In genomic region chr3:65042675-65043074, GRCh38 we compare ENCODE assay signal across 33 cellular contexts.
"Had no signal": no experiment of that assay in that cellular context is flagged by ENCODE, and none has a peak within 500 bp of the region (broad histone marks: within the 10 kb centered on the region; RNA-seq: fewer than 3 reads in every experiment).

No MANE protein-coding gene starts in this region.

- H3K27me3 Mint-ChIP-seq: activated B cell treated with CpG ODN at 0.5 μM for 24 hours; activated CD4-positive, alpha-beta memory T cell treated with anti-CD3 and anti-CD28 coated beads, Interleukin-2, amount 10 ng/mL, durations not matched to agents 7 days and 5 days; activated CD8-positive, alpha-beta memory T cell treated with anti-CD3 and anti-CD28 coated beads, Interleukin-2, amount 10 ng/mL, durations not matched to agents 7 days and 5 days; activated naive CD4-positive, alpha-beta T cell treated with anti-CD3 and anti-CD28 coated beads, Interleukin-2, amount 50 U/mL, for 24 hours; activated naive CD8-positive, alpha-beta T cell treated with anti-CD3 and anti-CD28 coated beads, Interleukin-2, amount 10 ng/mL, durations not matched to agents 7 days and 5 days had no signal

- H3K4me1 Mint-ChIP-seq: activated B cell treated with CpG ODN at 0.5 μM for 24 hours; activated CD4-positive, alpha-beta memory T cell treated with anti-CD3 and anti-CD28 coated beads, Interleukin-2, amount 10 ng/mL, durations not matched to agents 7 days and 5 days; activated CD8-positive, alpha-beta memory T cell treated with anti-CD3 and anti-CD28 coated beads, Interleukin-2, amount 10 ng/mL, durations not matched to agents 7 days and 5 days; activated naive CD4-positive, alpha-beta T cell treated with anti-CD3 and anti-CD28 coated beads, Interleukin-2, amount 50 U/mL, for 24 hours; activated naive CD8-positive, alpha-beta T cell treated with anti-CD3 and anti-CD28 coated beads, Interleukin-2, amount 10 ng/mL, durations not matched to agents 7 days and 5 days had no signal

- H3K9me3 ChIP-seq: MG63, SJCRH30 had no signal

- H3K4me3 ChIP-seq: body of pancreas, breast epithelium, MG63, SJCRH30 had no signal

- H3K27ac ChIP-seq: body of pancreas, breast epithelium, SJCRH30, VCaP had no signal

- DNase-seq: activated B cell treated with CpG ODN at 0.5 μM for 24 hours; activated CD4-positive, alpha-beta memory T cell treated with anti-CD3 and anti-CD28 coated beads, Interleukin-2, amount 10 ng/mL, durations not matched to agents 7 days and 5 days; activated CD4-positive, alpha-beta T cell treated with anti-CD3 and anti-CD28 coated beads for 48 hours; activated CD4-positive, CD25-positive, alpha-beta regulatory T cell treated with anti-CD3 and anti-CD28 coated beads, Interleukin-2, amount 50 U/mL, for 72 hours; activated CD8-positive, alpha-beta memory T cell treated with anti-CD3 and anti-CD28 coated beads for 24 hours; activated CD8-positive, alpha-beta memory T cell treated with anti-CD3 and anti-CD28 coated beads, Interleukin-2, amount 10 ng/mL, durations not matched to agents 7 days and 5 days; activated CD8-positive, alpha-beta memory T cell treated with anti-CD3 and anti-CD28 coated beads, Interleukin-2, amount 50 U/mL, for 48 hours; activated effector memory CD4-positive, alpha-beta T cell treated with Interleukin-2 at 50 U/mL for 16 hours; activated naive CD8-positive, alpha-beta T cell treated with anti-CD3 and anti-CD28 coated beads, Interleukin-2, amount 10 ng/mL, durations not matched to agents 7 days and 5 days; activated T-cell treated with anti-CD3 and anti-CD28 coated beads, Interleukin-2, amount 50 U/mL, for 48 hours; body of pancreas; Kasumi-1; KG1; MG63; NCI-H1048; NCI-H1105 treated with DMSO at 0.1 percent for 48 hours; NCI-H1436; NCI-H1694; NCI-H1930; NCI-H2081 treated with DMSO at 0.1 percent for 48 hours; NCI-H2171; NCI-H345; NCI-H524 treated with DMSO at 0.1 percent for 48 hours; SHP77; SJCRH30; SW 1271; T-helper 1 cell; T-helper 2 cell; T-helper 9 cell had no signal

- H3K27ac Mint-ChIP-seq: activated B cell treated with CpG ODN at 0.5 μM for 24 hours; activated CD4-positive, alpha-beta memory T cell treated with anti-CD3 and anti-CD28 coated beads, Interleukin-2, amount 10 ng/mL, durations not matched to agents 7 days and 5 days; activated CD8-positive, alpha-beta memory T cell treated with anti-CD3 and anti-CD28 coated beads, Interleukin-2, amount 10 ng/mL, durations not matched to agents 7 days and 5 days; activated naive CD4-positive, alpha-beta T cell treated with anti-CD3 and anti-CD28 coated beads, Interleukin-2, amount 50 U/mL, for 24 hours; activated naive CD8-positive, alpha-beta T cell treated with anti-CD3 and anti-CD28 coated beads, Interleukin-2, amount 10 ng/mL, durations not matched to agents 7 days and 5 days had no signal

- H3K4me3 Mint-ChIP-seq: activated B cell treated with CpG ODN at 0.5 μM for 24 hours; activated CD4-positive, alpha-beta memory T cell treated with anti-CD3 and anti-CD28 coated beads, Interleukin-2, amount 10 ng/mL, durations not matched to agents 7 days and 5 days; activated CD8-positive, alpha-beta memory T cell treated with anti-CD3 and anti-CD28 coated beads, Interleukin-2, amount 10 ng/mL, durations not matched to agents 7 days and 5 days; activated naive CD4-positive, alpha-beta T cell treated with anti-CD3 and anti-CD28 coated beads, Interleukin-2, amount 50 U/mL, for 24 hours; activated naive CD8-positive, alpha-beta T cell treated with anti-CD3 and anti-CD28 coated beads, Interleukin-2, amount 10 ng/mL, durations not matched to agents 7 days and 5 days had no signal

- H3K36me3 ChIP-seq: breast epithelium, MG63, SJCRH30 had no signal

- H3K36me3 Mint-ChIP-seq: activated CD8-positive, alpha-beta memory T cell treated with anti-CD3 and anti-CD28 coated beads, Interleukin-2, amount 10 ng/mL, durations not matched to agents 7 days and 5 days; activated naive CD4-positive, alpha-beta T cell treated with anti-CD3 and anti-CD28 coated beads, Interleukin-2, amount 50 U/mL, for 24 hours; activated naive CD8-positive, alpha-beta T cell treated with anti-CD3 and anti-CD28 coated beads, Interleukin-2, amount 10 ng/mL, durations not matched to agents 7 days and 5 days had no signal

- ATAC-seq: activated CD8-positive, alpha-beta memory T cell treated with anti-CD3 and anti-CD28 coated beads, Interleukin-2, amount 10 ng/mL, durations not matched to agents 7 days and 5 days; body of pancreas; Panc1 had no signal

- H3K4me1 ChIP-seq: body of pancreas, breast epithelium, SJCRH30 had no signal
